ENCODE assay signal across 16 cellular contexts in the genomic region with DNA sequence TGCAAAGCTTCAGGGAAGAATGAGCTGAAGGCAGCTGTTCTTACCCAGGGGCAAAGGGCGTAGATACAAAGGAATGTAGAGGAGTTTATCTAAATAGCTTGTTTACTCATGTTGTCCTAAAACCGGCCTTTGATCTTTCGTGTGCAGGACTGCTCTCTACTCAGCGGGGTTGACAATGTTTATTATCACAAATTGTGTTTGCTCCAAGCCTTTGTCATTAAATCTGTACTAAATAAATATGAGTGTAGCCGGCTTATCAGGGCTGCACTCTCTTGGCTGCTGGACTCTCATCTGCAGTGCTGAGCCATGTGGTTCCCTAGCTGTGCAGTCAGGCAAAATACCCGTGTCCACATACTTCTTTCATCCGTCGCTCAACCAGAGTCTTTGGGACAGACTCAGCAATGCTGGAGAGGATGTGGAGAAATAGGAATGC.
"Had no signal": no experiment of that assay in that cellular context is flagged by ENCODE, and none has a peak within 500 bp of the region (broad histone marks: within the 10 kb centered on the region; RNA-seq: fewer than 3 reads in every experiment).

No MANE protein-coding gene starts in this region.

- H3K27me3 ChIP-seq: esophagus squamous epithelium, foreskin keratinocyte, neutrophil, right lobe of liver, spleen, transverse colon had no signal

- H3K4me3 ChIP-seq: esophagus squamous epithelium, psoas muscle, right lobe of liver, spleen, thoracic aorta, transverse colon had no signal

- H3K27ac ChIP-seq: esophagus squamous epithelium, foreskin keratinocyte, neutrophil, psoas muscle, right lobe of liver, spleen, thoracic aorta, transverse colon had no signal

- H3K36me3 ChIP-seq: esophagus squamous epithelium, neutrophil, right lobe of liver, spleen, thoracic aorta, transverse colon had no signal

- ATAC-seq: foreskin keratinocyte; naive thymus-derived CD8-positive, alpha-beta T cell; psoas muscle; stimulated activated memory B cell treated with anti-CD40 and anti-IgM and Interleukin-4, amounts not matched to agents 10 μg/mL and 1 μg/mL and 100 μg/mL, for 72 hours had no signal

- H3K4me1 ChIP-seq: esophagus squamous epithelium, foreskin keratinocyte, psoas muscle, right lobe of liver, spleen, transverse colon had no signal

- DNase-seq: effector memory CD4-positive, alpha-beta T cell; esophagus squamous epithelium; foreskin keratinocyte; mesendoderm; naive thymus-derived CD8-positive, alpha-beta T cell; psoas muscle; retina; right lobe of liver; spleen; stimulated activated CD4-positive, alpha-beta T cell treated with anti-CD3 and anti-CD28 coated beads, Interleukin-15, amount 100 ng/mL, for 24 hours; stimulated activated CD4-positive, alpha-beta T cell treated with anti-CD3 and anti-CD28 coated beads, Interleukin-1b, Interleukin-23, amount 100 ng/mL, for 48 hours; stimulated activated CD4-positive, alpha-beta T cell treated with anti-CD3 and anti-CD28 coated beads, Interleukin-4, amount 100 ng/mL, for 24 hours; transverse colon had no signal

- H3K9me3 ChIP-seq: esophagus squamous epithelium, neutrophil, right lobe of liver, thoracic aorta, transverse colon had no signal
